In the genomic region with DNA sequence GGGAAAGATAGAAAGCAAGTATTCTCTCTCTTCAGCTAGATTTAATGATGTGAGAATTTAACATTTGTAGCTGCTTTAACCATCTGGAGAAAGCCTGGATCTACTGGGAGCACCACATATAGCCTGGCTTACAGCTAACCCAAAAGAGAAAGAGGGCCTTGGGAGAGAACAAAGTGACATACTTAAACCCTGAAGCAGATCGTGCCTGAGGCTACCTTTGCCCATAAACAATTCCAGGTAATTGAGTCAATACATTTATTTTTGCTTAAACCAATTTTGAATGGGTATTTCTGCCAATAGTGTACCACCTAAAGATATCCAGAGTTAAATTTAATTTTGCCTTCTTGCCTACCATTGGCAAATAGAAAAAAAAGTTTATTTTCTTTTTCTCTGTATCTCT, we compare ENCODE assay signal across 2 cellular contexts.
TF ChIP-seq lines count a peak whose summit lies in the region.

No MANE protein-coding gene starts in this region.

TF ChIP-seq in GM23338, 12 proteins besides CTCF, POLR2A, EP300 and RAD21 (continued from another document and continues in another):
- TF ChIP-seq EZH2 (IDR thresholded peaks at IDR 0.05; ENCODE audit: low read depth, unreplicated experiment) = no peak
- TF ChIP-seq ZNF331 (CRISPR knock-in tag; IDR thresholded peaks at IDR 0.05; ENCODE audit: low read depth) = no peak
- no peak for TF ChIP-seq NANOG (IDR thresholded peaks at IDR 0.05; ENCODE audit: borderline replicate concordance)
- no peak for TF ChIP-seq STAT1 (IDR thresholded peaks at IDR 0.05; ENCODE audit: unreplicated experiment)
- TF ChIP-seq, protein P1, sequence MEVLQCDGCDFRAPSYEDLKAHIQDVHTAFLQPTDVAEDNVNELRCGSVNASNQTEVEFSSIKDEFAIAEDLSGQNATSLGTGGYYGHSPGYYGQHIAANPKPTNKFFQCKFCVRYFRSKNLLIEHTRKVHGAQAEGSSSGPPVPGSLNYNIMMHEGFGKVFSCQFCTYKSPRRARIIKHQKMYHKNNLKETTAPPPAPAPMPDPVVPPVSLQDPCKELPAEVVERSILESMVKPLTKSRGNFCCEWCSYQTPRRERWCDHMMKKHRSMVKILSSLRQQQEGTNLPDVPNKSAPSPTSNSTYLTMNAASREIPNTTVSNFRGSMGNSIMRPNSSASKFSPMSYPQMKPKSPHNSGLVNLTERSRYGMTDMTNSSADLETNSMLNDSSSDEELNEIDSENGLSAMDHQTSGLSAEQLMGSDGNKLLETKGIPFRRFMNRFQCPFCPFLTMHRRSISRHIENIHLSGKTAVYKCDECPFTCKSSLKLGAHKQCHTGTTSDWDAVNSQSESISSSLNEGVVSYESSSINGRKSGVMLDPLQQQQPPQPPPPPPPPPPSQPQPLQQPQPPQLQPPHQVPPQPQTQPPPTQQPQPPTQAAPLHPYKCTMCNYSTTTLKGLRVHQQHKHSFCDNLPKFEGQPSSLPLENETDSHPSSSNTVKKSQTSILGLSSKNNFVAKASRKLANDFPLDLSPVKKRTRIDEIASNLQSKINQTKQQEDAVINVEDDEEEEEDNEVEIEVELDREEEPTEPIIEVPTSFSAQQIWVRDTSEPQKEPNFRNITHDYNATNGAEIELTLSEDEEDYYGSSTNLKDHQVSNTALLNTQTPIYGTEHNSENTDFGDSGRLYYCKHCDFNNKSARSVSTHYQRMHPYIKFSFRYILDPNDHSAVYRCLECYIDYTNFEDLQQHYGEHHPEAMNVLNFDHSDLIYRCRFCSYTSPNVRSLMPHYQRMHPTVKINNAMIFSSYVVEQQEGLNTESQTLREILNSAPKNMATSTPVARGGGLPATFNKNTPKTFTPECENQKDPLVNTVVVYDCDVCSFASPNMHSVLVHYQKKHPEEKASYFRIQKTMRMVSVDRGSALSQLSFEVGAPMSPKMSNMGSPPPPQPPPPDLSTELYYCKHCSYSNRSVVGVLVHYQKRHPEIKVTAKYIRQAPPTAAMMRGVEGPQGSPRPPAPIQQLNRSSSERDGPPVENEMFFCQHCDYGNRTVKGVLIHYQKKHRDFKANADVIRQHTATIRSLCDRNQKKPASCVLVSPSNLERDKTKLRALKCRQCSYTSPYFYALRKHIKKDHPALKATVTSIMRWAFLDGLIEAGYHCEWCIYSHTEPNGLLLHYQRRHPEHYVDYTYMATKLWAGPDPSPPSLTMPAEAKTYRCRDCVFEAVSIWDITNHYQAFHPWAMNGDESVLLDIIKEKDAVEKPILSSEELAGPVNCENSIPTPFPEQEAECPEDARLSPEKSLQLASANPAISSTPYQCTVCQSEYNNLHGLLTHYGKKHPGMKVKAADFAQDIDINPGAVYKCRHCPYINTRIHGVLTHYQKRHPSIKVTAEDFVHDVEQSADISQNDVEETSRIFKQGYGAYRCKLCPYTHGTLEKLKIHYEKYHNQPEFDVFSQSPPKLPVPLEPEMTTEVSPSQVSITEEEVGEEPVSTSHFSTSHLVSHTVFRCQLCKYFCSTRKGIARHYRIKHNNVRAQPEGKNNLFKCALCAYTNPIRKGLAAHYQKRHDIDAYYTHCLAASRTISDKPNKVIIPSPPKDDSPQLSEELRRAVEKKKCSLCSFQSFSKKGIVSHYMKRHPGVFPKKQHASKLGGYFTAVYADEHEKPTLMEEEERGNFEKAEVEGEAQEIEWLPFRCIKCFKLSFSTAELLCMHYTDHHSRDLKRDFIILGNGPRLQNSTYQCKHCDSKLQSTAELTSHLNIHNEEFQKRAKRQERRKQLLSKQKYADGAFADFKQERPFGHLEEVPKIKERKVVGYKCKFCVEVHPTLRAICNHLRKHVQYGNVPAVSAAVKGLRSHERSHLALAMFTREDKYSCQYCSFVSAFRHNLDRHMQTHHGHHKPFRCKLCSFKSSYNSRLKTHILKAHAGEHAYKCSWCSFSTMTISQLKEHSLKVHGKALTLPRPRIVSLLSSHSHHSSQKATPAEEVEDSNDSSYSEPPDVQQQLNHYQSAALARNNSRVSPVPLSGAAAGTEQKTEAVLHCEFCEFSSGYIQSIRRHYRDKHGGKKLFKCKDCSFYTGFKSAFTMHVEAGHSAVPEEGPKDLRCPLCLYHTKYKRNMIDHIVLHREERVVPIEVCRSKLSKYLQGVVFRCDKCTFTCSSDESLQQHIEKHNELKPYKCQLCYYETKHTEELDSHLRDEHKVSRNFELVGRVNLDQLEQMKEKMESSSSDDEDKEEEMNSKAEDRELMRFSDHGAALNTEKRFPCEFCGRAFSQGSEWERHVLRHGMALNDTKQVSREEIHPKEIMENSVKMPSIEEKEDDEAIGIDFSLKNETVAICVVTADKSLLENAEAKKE (CRISPR knock-in tag; IDR thresholded peaks at IDR 0.05) = no peak
- TF ChIP-seq POLR2AphosphoS5 (IDR thresholded peaks at IDR 0.05; ENCODE audit: low read depth) = no peak
- TF ChIP-seq, protein P2, sequence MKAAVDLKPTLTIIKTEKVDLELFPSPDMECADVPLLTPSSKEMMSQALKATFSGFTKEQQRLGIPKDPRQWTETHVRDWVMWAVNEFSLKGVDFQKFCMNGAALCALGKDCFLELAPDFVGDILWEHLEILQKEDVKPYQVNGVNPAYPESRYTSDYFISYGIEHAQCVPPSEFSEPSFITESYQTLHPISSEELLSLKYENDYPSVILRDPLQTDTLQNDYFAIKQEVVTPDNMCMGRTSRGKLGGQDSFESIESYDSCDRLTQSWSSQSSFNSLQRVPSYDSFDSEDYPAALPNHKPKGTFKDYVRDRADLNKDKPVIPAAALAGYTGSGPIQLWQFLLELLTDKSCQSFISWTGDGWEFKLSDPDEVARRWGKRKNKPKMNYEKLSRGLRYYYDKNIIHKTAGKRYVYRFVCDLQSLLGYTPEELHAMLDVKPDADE (IDR thresholded peaks at IDR 0.05) = no peak
- no peak for TF ChIP-seq JUNB (IDR thresholded peaks at IDR 0.05; ENCODE audit: unreplicated experiment)
- no peak for TF ChIP-seq EZH2phosphoT487 (IDR thresholded peaks at IDR 0.05; ENCODE audit: unreplicated experiment)
- TF ChIP-seq, protein P3, sequence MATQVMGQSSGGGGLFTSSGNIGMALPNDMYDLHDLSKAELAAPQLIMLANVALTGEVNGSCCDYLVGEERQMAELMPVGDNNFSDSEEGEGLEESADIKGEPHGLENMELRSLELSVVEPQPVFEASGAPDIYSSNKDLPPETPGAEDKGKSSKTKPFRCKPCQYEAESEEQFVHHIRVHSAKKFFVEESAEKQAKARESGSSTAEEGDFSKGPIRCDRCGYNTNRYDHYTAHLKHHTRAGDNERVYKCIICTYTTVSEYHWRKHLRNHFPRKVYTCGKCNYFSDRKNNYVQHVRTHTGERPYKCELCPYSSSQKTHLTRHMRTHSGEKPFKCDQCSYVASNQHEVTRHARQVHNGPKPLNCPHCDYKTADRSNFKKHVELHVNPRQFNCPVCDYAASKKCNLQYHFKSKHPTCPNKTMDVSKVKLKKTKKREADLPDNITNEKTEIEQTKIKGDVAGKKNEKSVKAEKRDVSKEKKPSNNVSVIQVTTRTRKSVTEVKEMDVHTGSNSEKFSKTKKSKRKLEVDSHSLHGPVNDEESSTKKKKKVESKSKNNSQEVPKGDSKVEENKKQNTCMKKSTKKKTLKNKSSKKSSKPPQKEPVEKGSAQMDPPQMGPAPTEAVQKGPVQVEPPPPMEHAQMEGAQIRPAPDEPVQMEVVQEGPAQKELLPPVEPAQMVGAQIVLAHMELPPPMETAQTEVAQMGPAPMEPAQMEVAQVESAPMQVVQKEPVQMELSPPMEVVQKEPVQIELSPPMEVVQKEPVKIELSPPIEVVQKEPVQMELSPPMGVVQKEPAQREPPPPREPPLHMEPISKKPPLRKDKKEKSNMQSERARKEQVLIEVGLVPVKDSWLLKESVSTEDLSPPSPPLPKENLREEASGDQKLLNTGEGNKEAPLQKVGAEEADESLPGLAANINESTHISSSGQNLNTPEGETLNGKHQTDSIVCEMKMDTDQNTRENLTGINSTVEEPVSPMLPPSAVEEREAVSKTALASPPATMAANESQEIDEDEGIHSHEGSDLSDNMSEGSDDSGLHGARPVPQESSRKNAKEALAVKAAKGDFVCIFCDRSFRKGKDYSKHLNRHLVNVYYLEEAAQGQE (IDR thresholded peaks at IDR 0.05; ENCODE audit: unreplicated experiment) = no peak

TF ChIP-seq in K562, 482 proteins besides CTCF, POLR2A, EP300 and RAD21:
- no peak for TF ChIP-seq SMAD4 (CRISPR knock-in tag; conservative IDR thresholded peaks at IDR 0.05)
- no peak for TF ChIP-seq ZNF41 (CRISPR knock-in tag; conservative IDR thresholded peaks at IDR 0.05)
- no peak for TF ChIP-seq CHCHD3 (CRISPR knock-in tag; IDR thresholded peaks at IDR 0.05)
- no peak for TF ChIP-seq ZNF586 (CRISPR knock-in tag; conservative IDR thresholded peaks at IDR 0.05)
- TF ChIP-seq, protein P4, sequence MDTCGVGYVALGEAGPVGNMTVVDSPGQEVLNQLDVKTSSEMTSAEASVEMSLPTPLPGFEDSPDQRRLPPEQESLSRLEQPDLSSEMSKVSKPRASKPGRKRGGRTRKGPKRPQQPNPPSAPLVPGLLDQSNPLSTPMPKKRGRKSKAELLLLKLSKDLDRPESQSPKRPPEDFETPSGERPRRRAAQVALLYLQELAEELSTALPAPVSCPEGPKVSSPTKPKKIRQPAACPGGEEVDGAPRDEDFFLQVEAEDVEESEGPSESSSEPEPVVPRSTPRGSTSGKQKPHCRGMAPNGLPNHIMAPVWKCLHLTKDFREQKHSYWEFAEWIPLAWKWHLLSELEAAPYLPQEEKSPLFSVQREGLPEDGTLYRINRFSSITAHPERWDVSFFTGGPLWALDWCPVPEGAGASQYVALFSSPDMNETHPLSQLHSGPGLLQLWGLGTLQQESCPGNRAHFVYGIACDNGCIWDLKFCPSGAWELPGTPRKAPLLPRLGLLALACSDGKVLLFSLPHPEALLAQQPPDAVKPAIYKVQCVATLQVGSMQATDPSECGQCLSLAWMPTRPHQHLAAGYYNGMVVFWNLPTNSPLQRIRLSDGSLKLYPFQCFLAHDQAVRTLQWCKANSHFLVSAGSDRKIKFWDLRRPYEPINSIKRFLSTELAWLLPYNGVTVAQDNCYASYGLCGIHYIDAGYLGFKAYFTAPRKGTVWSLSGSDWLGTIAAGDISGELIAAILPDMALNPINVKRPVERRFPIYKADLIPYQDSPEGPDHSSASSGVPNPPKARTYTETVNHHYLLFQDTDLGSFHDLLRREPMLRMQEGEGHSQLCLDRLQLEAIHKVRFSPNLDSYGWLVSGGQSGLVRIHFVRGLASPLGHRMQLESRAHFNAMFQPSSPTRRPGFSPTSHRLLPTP (IDR thresholded peaks at IDR 0.05; ENCODE audit: borderline replicate concordance, extremely low read depth, insufficient read length) = no peak
- TF ChIP-seq, protein P5, sequence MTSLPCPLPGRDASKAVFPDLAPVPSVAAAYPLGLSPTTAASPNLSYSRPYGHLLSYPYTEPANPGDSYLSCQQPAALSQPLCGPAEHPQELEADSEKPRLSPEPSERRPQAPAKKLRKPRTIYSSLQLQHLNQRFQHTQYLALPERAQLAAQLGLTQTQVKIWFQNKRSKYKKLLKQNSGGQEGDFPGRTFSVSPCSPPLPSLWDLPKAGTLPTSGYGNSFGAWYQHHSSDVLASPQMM (CRISPR knock-in tag; IDR thresholded peaks at IDR 0.05) = no peak
- TF ChIP-seq WHSC1 (IDR thresholded peaks at IDR 0.05; ENCODE audit: low read length) = no peak
- TF ChIP-seq, protein P6, sequence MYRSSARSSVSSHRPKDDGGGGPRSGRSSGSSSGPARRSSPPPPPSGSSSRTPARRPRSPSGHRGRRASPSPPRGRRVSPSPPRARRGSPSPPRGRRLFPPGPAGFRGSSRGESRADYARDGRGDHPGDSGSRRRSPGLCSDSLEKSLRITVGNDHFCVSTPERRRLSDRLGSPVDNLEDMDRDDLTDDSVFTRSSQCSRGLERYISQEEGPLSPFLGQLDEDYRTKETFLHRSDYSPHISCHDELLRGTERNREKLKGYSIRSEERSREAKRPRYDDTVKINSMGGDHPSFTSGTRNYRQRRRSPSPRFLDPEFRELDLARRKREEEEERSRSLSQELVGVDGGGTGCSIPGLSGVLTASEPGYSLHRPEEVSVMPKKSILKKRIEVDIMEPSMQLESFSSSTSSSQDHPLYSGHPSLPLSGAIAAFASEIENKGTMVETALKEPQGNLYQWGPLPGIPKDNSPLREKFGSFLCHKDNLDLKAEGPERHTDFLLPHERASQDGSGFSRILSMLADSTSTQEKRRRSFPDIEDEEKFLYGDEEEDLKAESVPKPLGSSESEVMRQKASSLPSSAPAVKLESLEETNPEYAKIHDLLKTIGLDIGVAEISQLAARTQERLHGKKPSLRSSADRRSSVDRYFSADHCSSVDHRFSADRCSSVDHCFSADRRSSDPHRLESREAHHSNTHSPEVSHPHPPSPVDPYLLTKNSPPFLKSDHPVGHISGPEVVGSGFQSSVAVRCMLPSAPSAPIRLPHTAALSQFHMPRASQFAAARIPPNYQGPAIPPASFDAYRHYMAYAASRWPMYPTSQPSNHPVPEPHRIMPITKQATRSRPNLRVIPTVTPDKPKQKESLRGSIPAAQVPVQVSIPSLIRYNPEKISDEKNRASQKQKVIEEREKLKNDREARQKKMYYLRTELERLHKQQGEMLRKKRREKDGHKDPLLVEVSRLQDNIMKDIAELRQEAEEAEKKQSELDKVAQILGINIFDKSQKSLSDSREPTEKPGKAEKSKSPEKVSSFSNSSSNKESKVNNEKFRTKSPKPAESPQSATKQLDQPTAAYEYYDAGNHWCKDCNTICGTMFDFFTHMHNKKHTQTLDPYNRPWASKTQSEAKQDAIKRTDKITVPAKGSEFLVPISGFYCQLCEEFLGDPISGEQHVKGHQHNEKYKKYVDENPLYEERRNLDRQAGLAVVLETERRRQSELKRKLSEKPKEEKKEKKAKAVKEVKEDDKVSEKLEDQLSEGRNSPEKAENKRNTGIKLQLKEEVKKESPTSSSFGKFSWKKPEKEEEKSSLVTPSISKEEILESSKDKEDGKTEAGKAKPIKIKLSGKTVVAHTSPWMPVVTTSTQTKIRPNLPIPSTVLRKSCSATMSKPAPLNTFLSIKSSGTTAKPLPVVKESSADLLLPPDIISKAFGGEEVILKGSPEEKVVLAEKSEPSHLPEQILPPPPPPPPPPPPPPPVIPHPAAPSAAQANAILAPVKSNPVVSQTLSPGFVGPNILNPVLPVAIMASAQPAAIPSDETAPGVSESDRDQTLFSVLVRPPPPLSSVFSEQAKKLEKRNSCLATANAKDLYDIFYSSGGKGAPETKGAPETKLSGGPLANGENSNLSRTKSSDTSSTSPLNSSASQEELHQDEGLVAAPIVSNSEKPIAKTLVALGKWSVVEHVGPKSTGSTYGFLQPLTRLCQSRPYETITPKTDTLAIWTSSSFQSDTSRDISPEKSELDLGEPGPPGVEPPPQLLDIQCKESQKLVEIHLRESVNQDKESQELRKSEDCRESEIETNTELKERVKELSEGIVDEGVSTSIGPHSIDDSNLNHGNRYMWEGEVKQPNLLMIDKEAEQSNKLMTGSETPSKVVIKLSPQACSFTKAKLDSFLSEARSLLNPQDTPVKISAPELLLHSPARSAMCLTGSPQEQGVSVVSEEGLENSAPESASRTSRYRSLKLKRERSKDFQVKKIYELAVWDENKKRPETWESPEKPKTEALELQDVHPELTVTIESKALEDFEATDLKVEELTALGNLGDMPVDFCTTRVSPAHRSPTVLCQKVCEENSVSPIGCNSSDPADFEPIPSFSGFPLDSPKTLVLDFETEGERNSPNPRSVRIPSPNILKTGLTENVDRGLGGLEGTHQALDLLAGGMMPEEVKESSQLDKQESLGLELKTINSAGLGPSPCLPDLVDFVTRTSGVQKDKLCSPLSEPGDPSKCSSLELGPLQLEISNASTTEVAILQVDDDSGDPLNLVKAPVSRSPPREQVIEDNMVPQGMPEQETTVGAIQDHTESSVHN (IDR thresholded peaks at IDR 0.05; ENCODE audit: borderline replicate concordance in 1 of 2, low read depth in 1 of 2) = no peak
